In the genomic region with DNA sequence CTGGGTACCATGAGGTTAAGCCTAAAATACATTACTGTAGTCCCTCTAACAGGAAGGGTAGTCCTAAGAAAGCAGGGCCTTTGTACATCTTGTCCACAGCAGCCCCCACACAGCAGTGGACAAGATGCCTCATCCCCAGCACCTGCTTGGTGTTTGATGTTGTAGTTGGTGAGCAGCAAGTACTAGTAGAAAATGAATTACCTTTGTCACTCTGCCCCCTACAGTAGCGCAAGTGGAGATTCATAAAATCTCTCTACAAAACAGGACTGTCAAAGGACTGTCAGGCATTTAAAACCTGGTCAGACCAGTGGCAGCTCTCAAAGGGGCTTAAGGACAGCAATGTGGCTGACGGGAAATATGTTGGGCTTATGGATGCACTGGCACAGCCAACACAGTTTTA, we compare ENCODE assay signal across 18 cellular contexts.
A peak's percentile ranks its signal among the peaks of the same experiment; 100 is the strongest.
DNase-seq lines count a peak whose midpoint lies in the region; ATAC-seq, FAIRE-seq and TF ChIP-seq lines count a peak whose summit lies in the region.
"Had no signal": no experiment of that assay in that cellular context is flagged by ENCODE, and none has a peak within 500 bp of the region (broad histone marks: within the 10 kb centered on the region; RNA-seq: fewer than 3 reads in every experiment).

No MANE protein-coding gene starts in this region.

- FAIRE-seq in RCC 7860 (lab: Jason Lieb, UNC): no peak
- FAIRE-seq: colon, GM12891 had no signal

- peak; percentile 42 for ATAC-seq in left colon
- ATAC-seq in body of pancreas: no peak

- WGBS in body of pancreas, 2 donors: 51 to 60% methylated on average over 2 of the region's 2 CpGs

- no peak for TF ChIP-seq POLR2A in body of pancreas (IDR thresholded peaks at IDR 0.05)

- intact Hi-C loops in left colon (cut with DNase I, micrococcal nuclease): loop anchor here in 1 of 2 donors (5.0 kb wide), 1 partner anchor 157 kb away; no protein-coding TSS in a partner anchor
- intact Hi-C loops in body of pancreas (cut with DNase I): no loop called here

- no peak overlapping the region for H3K27ac ChIP-seq in VCaP
- H3K27ac ChIP-seq in body of pancreas: no peak overlapping the region

- peaks cover 0 to 25% of the 10 kb centered on the region in 2 donors for H3K27me3 ChIP-seq in body of pancreas

- H3K4me3 ChIP-seq in body of pancreas: no peak overlapping the region
- H3K4me3 ChIP-seq: HAP-1 had no signal

- H3K4me1 ChIP-seq in body of pancreas: peaks cover 19% of the 10 kb centered on the region
- H3K4me1 ChIP-seq: HAP-1 had no signal

- DNase-seq in DMS 273 (lab: John Stamatoyannopoulos, UW; ENCODE audit: unreplicated experiment) (peak; percentile 52), NAMALWA (ENCODE audit: low spot score) (peak; percentile 26), left colon (no peak), body of pancreas (no peak), T-helper 1 cell (no peak), RCC 7860 (ENCODE audit: low spot score) (no peak)
- DNase-seq in activated CD8-positive, alpha-beta memory T cell treated with anti-CD3 and anti-CD28 coated beads, Interleukin-2, amount 50 U/mL, for 48 hours: no peak
- DNase-seq: activated CD4-positive, alpha-beta T cell treated with anti-CD3 and anti-CD28 coated beads, Interleukin-2, amount 50 U/mL, for 4 hours; activated naive CD4-positive, alpha-beta T cell treated with anti-CD3 and anti-CD28 coated beads, Interleukin-2, amount 10 ng/mL, durations not matched to agents 7 days and 5 days; CD4-positive, alpha-beta memory T cell; foreskin melanocyte; NCI-H2227 treated with DMSO at 0.1 percent for 48 hours; posterior cingulate gyrus; stimulated activated CD4-positive, alpha-beta T cell treated with anti-CD3 and anti-CD28 coated beads, Interleukin-2, amount 100 ng/mL, for 48 hours had no signal

- H3K9me3 ChIP-seq in body of pancreas: no peaks in the 10 kb centered on the region

- H3K36me3 ChIP-seq in body of pancreas (replicated peaks in 1 of 2; ENCODE audit: insufficient read depth in 1 of 2, low read depth in 2 of 2): no peaks in the 10 kb centered on the region
- H3K36me3 ChIP-seq: HAP-1 had no signal

- peak; percentile 11; the same call in 1 of the 2 replicates for TF ChIP-seq CTCF in VCaP (conservative IDR thresholded peaks at IDR 0.05)
- TF ChIP-seq CTCF in body of pancreas (IDR thresholded peaks at IDR 0.05): peak in 3 of 7 experiments; percentile 5 to 22 (median 20)

Comparison
In these comparisons a context has a peak if more than half of its experiments do, and no peak if none do; other contexts are left out.
1. DNase-seq: peak in DMS 273 (single experiment) and NAMALWA (single experiment); none in left colon (0 of 2), body of pancreas (0 of 4), T-helper 1 cell (0 of 5), RCC 7860 (single experiment) and activated CD8-positive, alpha-beta memory T cell treated with anti-CD3 and anti-CD28 coated beads, Interleukin-2, amount 50 U/mL, for 48 hours (single experiment).